Comparison of ENCODE assay signal across 10 cellular contexts in the genomic region with DNA sequence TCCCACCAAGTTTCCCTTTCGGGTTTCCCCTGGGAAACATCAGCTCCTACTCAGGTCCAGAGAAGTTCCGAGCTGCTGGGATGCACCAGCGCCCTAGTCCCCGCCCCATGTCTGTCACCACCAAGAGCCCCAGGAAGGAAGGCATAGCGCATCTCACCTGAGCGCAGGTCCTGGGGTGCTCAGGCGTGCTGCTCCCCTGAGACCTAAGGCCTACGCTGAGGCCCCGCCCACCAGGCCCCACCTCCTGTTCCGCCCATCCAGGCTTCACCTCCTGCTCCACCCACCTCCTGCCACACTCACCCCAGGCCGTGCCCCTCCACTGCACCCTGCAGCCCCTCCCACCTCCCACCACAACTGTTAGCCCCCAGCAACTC. TPM values are rescaled to one million over a fixed set of nuclear protein-coding genes. Genes with fewer than 3 reads are reported as not detected.
A peak's percentile ranks its signal among the peaks of the same experiment; 100 is the strongest.
DNase-seq lines count a peak whose midpoint lies in the region; ATAC-seq and TF ChIP-seq lines count a peak whose summit lies in the region.
"Had no signal": no experiment of that assay in that cellular context is flagged by ENCODE, and none has a peak within 500 bp of the region (broad histone marks: within the 10 kb centered on the region; RNA-seq: fewer than 3 reads in every experiment).

No MANE protein-coding gene starts in this region.

- H3K4me1 Mint-ChIP-seq in activated naive CD8-positive, alpha-beta T cell treated with anti-CD3 and anti-CD28 coated beads for 36 hours, result no peaks in the 10 kb centered on the region

- no peaks in the 10 kb centered on the region for H3K36me3 Mint-ChIP-seq in activated naive CD8-positive, alpha-beta T cell treated with anti-CD3 and anti-CD28 coated beads for 36 hours

- TF ChIP-seq CTCF in sigmoid colon (IDR thresholded peaks at IDR 0.05), result no peak

- WGBS in sigmoid colon, 2 donors, result 34 to 60% methylated on average over 11 of the region's 11 CpGs

- no peak for TF ChIP-seq POLR2A in sigmoid colon (IDR thresholded peaks at IDR 0.05)

- H3K27me3 ChIP-seq in sigmoid colon, result peaks cover under 1 to 48% (median 36%) of the 10 kb centered on the region in 3 donors

- H3K36me3 ChIP-seq in sigmoid colon, result no peaks in the 10 kb centered on the region

- DNase-seq in activated CD4-positive, alpha-beta T cell treated with anti-CD3 and anti-CD28 coated beads for 48 hours, result peak; percentile 51
- DNase-seq in activated CD4-positive, alpha-beta T cell treated with anti-CD3 and anti-CD28 coated beads, Interleukin-2, amount 50 U/mL, for 1 hour, result no peak
- peak; percentile 85 for DNase-seq in NCI-H2171 treated with DMSO at 0.1 percent for 48 hours (lab: John Stamatoyannopoulos, UW)
- peak; percentile 38 for DNase-seq in activated naive CD8-positive, alpha-beta T cell treated with anti-CD3 and anti-CD28 coated beads for 36 hours
- DNase-seq in stimulated activated CD8-positive, alpha-beta memory T cell treated with anti-CD3 and anti-CD28 coated beads, Interleukin-4, amount 100 ng/mL, for 24 hours (ENCODE audit: low read depth), result peak; percentile 12
- DNase-seq in left ventricle myocardium superior, result no peak
- DNase-seq in sigmoid colon, result no peak

- intact Hi-C loops in left ventricle myocardium superior (cut with micrococcal nuclease) (no loop called here), sigmoid colon (cut with DNase I) (no loop called here)

- no peak overlapping the region for H3K27ac ChIP-seq in sigmoid colon

- H3K4me3 Mint-ChIP-seq in activated naive CD8-positive, alpha-beta T cell treated with anti-CD3 and anti-CD28 coated beads for 36 hours, result no peak overlapping the region

- no peak for TF ChIP-seq EP300 in sigmoid colon (IDR thresholded peaks at IDR 0.05)

- H3K9me3 ChIP-seq in sigmoid colon, result no peaks in the 10 kb centered on the region

- H3K4me3 ChIP-seq in sigmoid colon, result no peak overlapping the region

- no peak overlapping the region for H3K27ac Mint-ChIP-seq in activated naive CD8-positive, alpha-beta T cell treated with anti-CD3 and anti-CD28 coated beads for 36 hours

- no peaks in the 10 kb centered on the region for H3K9me3 Mint-ChIP-seq in activated naive CD8-positive, alpha-beta T cell treated with anti-CD3 and anti-CD28 coated beads for 36 hours

- no peaks in the 10 kb centered on the region for H3K4me1 ChIP-seq in sigmoid colon

- peaks cover 3% of the 10 kb centered on the region for H3K27me3 Mint-ChIP-seq in activated naive CD8-positive, alpha-beta T cell treated with anti-CD3 and anti-CD28 coated beads for 36 hours

- ATAC-seq in left ventricle myocardium superior, result no peak
- no peak for ATAC-seq in GM19324 (IDR thresholded peaks at IDR 0.05; ENCODE audit: low FRiP score, unreplicated experiment)

RNA-seq across cellular contexts. Expression of gene TFR2, which starts 1.2 kb away (rescaled TPM):
- 10 to 100 TPM; 10.9 to 11.1 TPM for total RNA-seq in activated naive CD8-positive, alpha-beta T cell treated with anti-CD3 and anti-CD28 coated beads for 36 hours
- total RNA-seq in left ventricle myocardium superior (not detected), sigmoid colon (under 1 TPM in 1 of 4 donors, not detected in 3; 0.71 TPM)
- polyA plus RNA-seq in sigmoid colon, result 1 to 10 TPM in 1 of 3 donors, not detected in 2; 2.2 TPM

RNA-seq across cellular contexts. Expression of gene ACTL6B, which starts 13.7 kb away (rescaled TPM):
- not detected for total RNA-seq in activated naive CD8-positive, alpha-beta T cell treated with anti-CD3 and anti-CD28 coated beads for 36 hours
- total RNA-seq in left ventricle myocardium superior (not detected), sigmoid colon (under 1 TPM in 2 of 4 donors, not detected in 2; 0.68 to 0.71 TPM)
- polyA plus RNA-seq in sigmoid colon, result under 1 TPM in 1 of 3 donors, not detected in 2; 0.58 TPM
- total RNA-seq: renal cortical epithelial cell, RPMI7951 had no signal

RNA-seq across cellular contexts. Expression of gene MOSPD3, which starts 30.2 kb away (rescaled TPM):
- total RNA-seq in activated naive CD8-positive, alpha-beta T cell treated with anti-CD3 and anti-CD28 coated beads for 36 hours, result 10 to 100 TPM in 1 of 2 experiments, 1 to 10 TPM in 1; 9.7 to 10.0 TPM
- total RNA-seq in left ventricle myocardium superior (9.1 TPM), sigmoid colon (10 to 100 TPM in 3 of 4 donors, 1 to 10 TPM in 1; 8.0 to 16.4 (median 12.0) TPM)
- 10 to 100 TPM; 18.0 to 19.2 (median 18.7) TPM for polyA plus RNA-seq in sigmoid colon

RNA-seq across cellular contexts. Expression of gene GNB2, which starts 31.0 kb away (rescaled TPM):
- total RNA-seq in activated naive CD8-positive, alpha-beta T cell treated with anti-CD3 and anti-CD28 coated beads for 36 hours, result 100 to 1,000 TPM; 200 to 202 TPM
- total RNA-seq in left ventricle myocardium superior (112 TPM), sigmoid colon (100 to 1,000 TPM; 133 to 199 (median 163) TPM)
- polyA plus RNA-seq in sigmoid colon, result 100 to 1,000 TPM; 230 to 286 (median 236) TPM

RNA-seq across cellular contexts. Expression of gene PCOLCE, which starts 40.4 kb away (rescaled TPM):
- total RNA-seq in activated naive CD8-positive, alpha-beta T cell treated with anti-CD3 and anti-CD28 coated beads for 36 hours, result 1 to 10 TPM; 4.0 TPM
- total RNA-seq in left ventricle myocardium superior, result 40.4 TPM
- 10 to 100 TPM; 14.3 to 76.4 (median 21.4) TPM for total RNA-seq in sigmoid colon
- polyA plus RNA-seq in sigmoid colon, result 10 to 100 TPM in 2 of 3 donors, 1 to 10 TPM in 1; 2.3 to 36.7 (median 10.8) TPM

Comparison
In these comparisons a context has a peak if more than half of its experiments do, and no peak if none do; other contexts are left out.
1. DNase-seq: peak in activated CD4-positive, alpha-beta T cell treated with anti-CD3 and anti-CD28 coated beads for 48 hours (single experiment), NCI-H2171 treated with DMSO at 0.1 percent for 48 hours (single experiment), activated naive CD8-positive, alpha-beta T cell treated with anti-CD3 and anti-CD28 coated beads for 36 hours (single experiment) and stimulated activated CD8-positive, alpha-beta memory T cell treated with anti-CD3 and anti-CD28 coated beads, Interleukin-4, amount 100 ng/mL, for 24 hours (single experiment); none in activated CD4-positive, alpha-beta T cell treated with anti-CD3 and anti-CD28 coated beads, Interleukin-2, amount 50 U/mL, for 1 hour (single experiment), left ventricle myocardium superior (single experiment) and sigmoid colon (single experiment).
2. RNA of gene TFR2, which starts 1.2 kb away (total RNA-seq): 10.9 to 11.1 TPM in activated naive CD8-positive, alpha-beta T cell treated with anti-CD3 and anti-CD28 coated beads for 36 hours; not detected in left ventricle myocardium superior (single experiment) and 0.71 TPM in sigmoid colon; every median in the first group is over 4 times any median in the second.